8 cellular contexts compared by ENCODE assay signal in genomic region chr4:145735330-145735638, GRCh38. TPM values are rescaled to one million over a fixed set of nuclear protein-coding genes. Genes with fewer than 3 reads are reported as not detected.
DNase-seq lines count a peak whose midpoint lies in the region; ATAC-seq and TF ChIP-seq lines count a peak whose summit lies in the region.

No MANE protein-coding gene starts in this region.

- peak overlapping the region; percentile 34 for H2AFZ ChIP-seq in osteoblast (ENCODE audit: low read length)

- H3K4me3 Mint-ChIP-seq in T-helper 2 cell treated with Interferon-gamma antibody and Interleukin-4, amounts not matched to agents 5 μg/mL and 100 μg/mL, for 36 hours = no peak overlapping the region

- CTCF ChIA-PET in BJ (lab: Yijun Ruan, JAX) = interaction anchor here (1.4 kb wide), 1 partner anchor 199 kb away, joined by 3 read pairs; no protein-coding TSS in a partner anchor

- H3K9me3 Mint-ChIP-seq in T-helper 2 cell treated with Interferon-gamma antibody and Interleukin-4, amounts not matched to agents 5 μg/mL and 100 μg/mL, for 36 hours = no peaks in the 10 kb centered on the region

- H3K36me3 Mint-ChIP-seq in T-helper 2 cell treated with Interferon-gamma antibody and Interleukin-4, amounts not matched to agents 5 μg/mL and 100 μg/mL, for 36 hours (ENCODE audit: low read depth) = no peaks in the 10 kb centered on the region

- peaks cover 2% of the 10 kb centered on the region for H3K27me3 Mint-ChIP-seq in T-helper 2 cell treated with Interferon-gamma antibody and Interleukin-4, amounts not matched to agents 5 μg/mL and 100 μg/mL, for 36 hours (ENCODE audit: low read depth)

- H4K20me1 ChIP-seq in osteoblast (ENCODE audit: insufficient read depth, low read length) = no peaks in the 10 kb centered on the region

- H3K4me2 ChIP-seq in osteoblast (ENCODE audit: insufficient read depth, low read length) = peak overlapping the region; percentile 82

- peaks cover 3% of the 10 kb centered on the region for H3K4me1 Mint-ChIP-seq in T-helper 2 cell treated with Interferon-gamma antibody and Interleukin-4, amounts not matched to agents 5 μg/mL and 100 μg/mL, for 36 hours (ENCODE audit: low read depth)

- TF ChIP-seq POLR2A in erythroblast (IDR thresholded peaks at IDR 0.05; ENCODE audit: low read length) (no peak), GM18505 (IDR thresholded peaks at IDR 0.05; ENCODE audit: borderline replicate concordance, extremely low read depth, insufficient read depth, insufficient read length) (no peak)

- POLR2A ChIA-PET in BJ (lab: Charles Lee) = no interaction called here

- DNase-seq in BJ (ENCODE audit: low read depth) = peak; percentile 88
- peak; percentile 94 for DNase-seq in NCI-H226
- peak; percentile 98 for DNase-seq in epithelial cell of esophagus (ENCODE audit: low read depth)
- peak; percentile 94 for DNase-seq in osteoblast (ENCODE audit: insufficient read length, low spot score, missing footprints)
- DNase-seq in T-helper 2 cell treated with Interferon-gamma antibody and Interleukin-4, amounts not matched to agents 5 μg/mL and 100 μg/mL, for 36 hours (ENCODE audit: low spot score) = no peak
- no peak for DNase-seq in erythroblast (lab: John Stamatoyannopoulos, UW)
- no peak for DNase-seq in activated T-cell treated with anti-CD3 and anti-CD28 coated beads for 4 hours

- no peaks in the 10 kb centered on the region for H3K79me2 ChIP-seq in osteoblast (ENCODE audit: insufficient read depth, low read length)

- peak overlapping the region; percentile 99 for H3K27ac ChIP-seq in osteoblast (ENCODE audit: low read depth, low read length)

- H3K27ac Mint-ChIP-seq in T-helper 2 cell treated with Interferon-gamma antibody and Interleukin-4, amounts not matched to agents 5 μg/mL and 100 μg/mL, for 36 hours = no peak overlapping the region

- no peak for TF ChIP-seq CTCF in BJ (IDR thresholded peaks at IDR 0.05; ENCODE audit: insufficient read depth, low read depth, low read length)
- TF ChIP-seq CTCF in epithelial cell of esophagus (IDR thresholded peaks at IDR 0.05; ENCODE audit: insufficient read depth, low read depth, low read length, missing control alignments) = no peak
- TF ChIP-seq CTCF in osteoblast (IDR thresholded peaks at IDR 0.05; ENCODE audit: extremely low read depth, low read depth, low read length) = no peak

- H3K36me3 ChIP-seq in BJ (ENCODE audit: control insufficient read depth, insufficient read depth, low read length) = no peaks in the 10 kb centered on the region
- H3K36me3 ChIP-seq in osteoblast (ENCODE audit: insufficient read depth, low read length) = no peaks in the 10 kb centered on the region

- H3K4me3 ChIP-seq in BJ (ENCODE audit: low read depth, low read length) (no peak overlapping the region), epithelial cell of esophagus (ENCODE audit: low read length) (no peak overlapping the region), osteoblast (ENCODE audit: insufficient read depth, low read length) (peak overlapping the region; percentile 57)

- peaks cover 42% of the 10 kb centered on the region for H3K4me1 ChIP-seq in osteoblast (ENCODE audit: insufficient read depth, low read length)

- ATAC-seq in GM18505 (IDR thresholded peaks at IDR 0.05; ENCODE audit: unreplicated experiment) = no peak

- H3K27me3 ChIP-seq in BJ (ENCODE audit: control insufficient read depth, insufficient read depth, low read length) (no peaks in the 10 kb centered on the region), osteoblast (ENCODE audit: insufficient read depth, low read length) (no peaks in the 10 kb centered on the region)

- H3K9me3 ChIP-seq in osteoblast (ENCODE audit: low read depth, low read length) = no peaks in the 10 kb centered on the region

RNA-seq across cellular contexts. Expression of gene C4orf51, which starts 55.3 kb away (rescaled TPM):
- not detected in 2 replicates for polyA plus RNA-seq in BJ (2011; rRNA removed)
- not detected in 2 replicates for polyA minus RNA-seq in BJ (2011; rRNA and poly(A)+ RNA removed)
- total RNA-seq in osteoblast = not detected in 2 replicates

Comparison
In these comparisons a context has a peak if more than half of its experiments do, and no peak if none do; other contexts are left out.
1. DNase-seq: peak in BJ (single experiment), NCI-H226 (single experiment), epithelial cell of esophagus (single experiment) and osteoblast (single experiment); none in T-helper 2 cell treated with Interferon-gamma antibody and Interleukin-4, amounts not matched to agents 5 μg/mL and 100 μg/mL, for 36 hours (single experiment), erythroblast (0 of 2) and activated T-cell treated with anti-CD3 and anti-CD28 coated beads for 4 hours (single experiment).